ENCODE assay signal across 17 cellular contexts in genomic region chrX:50768801-50769200, GRCh38. TPM values are rescaled to one million over a fixed set of nuclear protein-coding genes. Genes with fewer than 3 reads are reported as not detected.
"Had no signal": no experiment of that assay in that cellular context is flagged by ENCODE, and none has a peak within 500 bp of the region (broad histone marks: within the 10 kb centered on the region; RNA-seq: fewer than 3 reads in every experiment).

No MANE protein-coding gene starts in this region.

- H3K4me3 ChIP-seq: esophagus muscularis mucosa, hepatocyte, left ventricle myocardium inferior, mucosa of descending colon, stomach, testis had no signal

- H3K36me3 ChIP-seq: esophagus muscularis mucosa, left ventricle myocardium inferior, stomach had no signal

- H3K4me1 ChIP-seq: stomach, testis had no signal

- DNase-seq: activated naive CD4-positive, alpha-beta T cell treated with Interleukin-2 at 50 U/mL for 16 hours; activated naive CD8-positive, alpha-beta T cell treated with anti-CD3 and anti-CD28 coated beads for 36 hours; activated T-cell treated with anti-CD3 and anti-CD28 coated beads, Interleukin-2, amount 50 U/mL, for 1 hour; effector memory CD4-positive, alpha-beta T cell; glutamatergic neuron; immature natural killer cell; kidney glomerular epithelial cell; naive thymus-derived CD4-positive, alpha-beta T cell; stimulated activated CD4-positive, alpha-beta T cell treated with anti-CD3 and anti-CD28 coated beads, Interleukin-2, amount 100 ng/mL, for 24 hours; stomach; T-cell; testis had no signal

- H3K27ac ChIP-seq: esophagus muscularis mucosa, stomach, testis had no signal

- H3K27me3 ChIP-seq: esophagus muscularis mucosa, hepatocyte, stomach, testis had no signal

- H3K9me3 ChIP-seq: esophagus muscularis mucosa, left ventricle myocardium inferior, mucosa of descending colon, stomach, testis had no signal

RNA-seq across cellular contexts. Expression of gene SHROOM4, which starts 45.2 kb away (rescaled TPM):
- total RNA-seq: activated naive CD8-positive, alpha-beta T cell treated with anti-CD3 and anti-CD28 coated beads for 36 hours; activated T-helper 17 cell treated with anti-CD3 and anti-CD28 coated beads, Interleukin-2, amount 50 U/mL, for 72 hours had no signal
